8 cellular contexts compared by ENCODE assay signal in genomic region chr9:86282077-86282978, GRCh38.
DNase-seq lines count a peak whose midpoint lies in the region; ATAC-seq and TF ChIP-seq lines count a peak whose summit lies in the region.

Gene ISCA1, minus strand, starts transcription at chr9:86282538. Its CDS starts 80 bp downstream, at chr9:86282458.

- ATAC-seq in GM18870 (IDR thresholded peaks at IDR 0.05; ENCODE audit: unreplicated experiment) (peak; percentile 66), HG03108 (IDR thresholded peaks at IDR 0.05; ENCODE audit: unreplicated experiment) (peak; percentile 78)

- TF ChIP-seq CTCF in VCaP (conservative IDR thresholded peaks at IDR 0.05): no peak

- H3K9me3 ChIP-seq in iPS-18c (ENCODE audit: control insufficient read depth, insufficient read depth, low read length): no peaks in the 10 kb centered on the region

- H3K4me3 ChIP-seq in iPS-18c (ENCODE audit: insufficient read depth, low read depth, low read length): peak within 1 kb of the TSS; percentile 97
- peak within 1 kb of the TSS; percentile 70 to 99 (median 85) for H3K4me3 ChIP-seq in skin epidermis

- in situ Hi-C loops in ACHN (cut with HindIII; ENCODE audit: low pct_ligation_motif_present, low pct_unique_long_range_greater_than_20kb, low sequenced_read_pairs): no loop called here
- in situ Hi-C loops in T47D (cut with HindIII; ENCODE audit: low pct_unique_long_range_greater_than_20kb, low sequenced_read_pairs): no loop called here

- peak within 1 kb of the TSS; percentile 90 for H3K27ac ChIP-seq in VCaP
- peak within 1 kb of the TSS; percentile 85 to 99 (median 96) for H3K27ac ChIP-seq in skin epidermis

- DNase-seq in ACHN (peak; percentile 91), NCI-H2171 treated with DMSO at 0.1 percent for 48 hours (lab: John Stamatoyannopoulos, UW) (peak; percentile 94), T47D (ENCODE audit: low read depth in 1 of 2, low spot score in 1 of 2) (peak; percentile 54 to 90)

Comparison
In these comparisons a context has a peak if more than half of its experiments do, and no peak if none do; other contexts are left out.
1. Peak in every context shown above with its lines: DNase-seq, ATAC-seq, H3K4me3 ChIP-seq and H3K27ac ChIP-seq.